ENCODE assay signal across 28 cellular contexts in genomic region chr6:94278146-94278545, GRCh38.
"Had no signal": no experiment of that assay in that cellular context is flagged by ENCODE, and none has a peak within 500 bp of the region (broad histone marks: within the 10 kb centered on the region; RNA-seq: fewer than 3 reads in every experiment).

No MANE protein-coding gene starts in this region.

- H3K27ac ChIP-seq: brain microvascular endothelial cell, cardiac muscle cell, Peyer's patch, RWPE1, SJCRH30 had no signal

- H3K27me3 Mint-ChIP-seq: activated CD4-positive, alpha-beta memory T cell treated with anti-CD3 and anti-CD28 coated beads for 36 hours; activated CD4-positive, alpha-beta T cell treated with anti-CD3 and anti-CD28 coated beads, Interleukin-2, amount 10 ng/mL, durations not matched to agents 7 days and 5 days; activated naive CD8-positive, alpha-beta T cell had no signal

- H3K36me3 ChIP-seq: brain microvascular endothelial cell, cardiac muscle cell, Peyer's patch, SJCRH30 had no signal

- H3K4me3 Mint-ChIP-seq: activated CD4-positive, alpha-beta memory T cell treated with anti-CD3 and anti-CD28 coated beads for 36 hours; activated CD4-positive, alpha-beta T cell treated with anti-CD3 and anti-CD28 coated beads, Interleukin-2, amount 10 ng/mL, durations not matched to agents 7 days and 5 days; activated naive CD4-positive, alpha-beta T cell treated with anti-CD3 and anti-CD28 coated beads for 36 hours; activated naive CD8-positive, alpha-beta T cell; activated T-cell treated with anti-CD3 and anti-CD28 coated beads, Interleukin-2, amount 50 U/mL, for 4 hours; T-helper 1 cell treated with Interleukin-12 subunit alpha and Interleukin-12 subunit beta and Interleukin-4 antibody, amounts not matched to agents 30 μg/mL and 1 μg/mL, for 36 hours had no signal

- ATAC-seq: activated T-cell treated with anti-CD3 and anti-CD28 coated beads, Interleukin-2, amount 50 U/mL, for 4 hours; SK-N-SH treated with all-trans-retinoic acid at 6 μM for 48 hours had no signal

- DNase-seq: activated CD4-positive, alpha-beta memory T cell treated with anti-CD3 and anti-CD28 coated beads for 36 hours; activated CD4-positive, alpha-beta T cell treated with anti-CD3 and anti-CD28 coated beads, Interleukin-2, amount 10 ng/mL, durations not matched to agents 7 days and 5 days; activated CD4-positive, CD25-positive, alpha-beta regulatory T cell; activated CD8-positive, alpha-beta memory T cell treated with anti-CD3 and anti-CD28 coated beads for 24 hours; activated gamma-delta T cell; activated naive CD4-positive, alpha-beta T cell treated with anti-CD3 and anti-CD28 coated beads for 36 hours; activated T-cell treated with anti-CD3 and anti-CD28 coated beads, Interleukin-2, amount 50 U/mL, for 4 hours; amygdala; brain microvascular endothelial cell; IMR-90; Kasumi-1; KBM-7; NCI-H1105 treated with DMSO at 0.1 percent for 48 hours; NCI-H1694; NCI-H2029; NCI-H2107; NCI-H2227 treated with DMSO at 0.1 percent for 48 hours; NCI-H446 treated with DMSO at 0.1 percent for 48 hours; Peyer's patch; Right ventricle myocardium superior; SJCRH30; SW 1271; T-helper 9 cell had no signal

- H3K27ac Mint-ChIP-seq: activated CD4-positive, alpha-beta memory T cell treated with anti-CD3 and anti-CD28 coated beads for 36 hours; activated CD4-positive, alpha-beta T cell treated with anti-CD3 and anti-CD28 coated beads, Interleukin-2, amount 10 ng/mL, durations not matched to agents 7 days and 5 days; activated naive CD4-positive, alpha-beta T cell treated with anti-CD3 and anti-CD28 coated beads for 36 hours; activated naive CD8-positive, alpha-beta T cell; T-helper 1 cell treated with Interleukin-12 subunit alpha and Interleukin-12 subunit beta and Interleukin-4 antibody, amounts not matched to agents 30 μg/mL and 1 μg/mL, for 36 hours had no signal

- H3K36me3 Mint-ChIP-seq: activated CD4-positive, alpha-beta memory T cell treated with anti-CD3 and anti-CD28 coated beads for 36 hours; activated naive CD8-positive, alpha-beta T cell had no signal

- H3K27me3 ChIP-seq: brain microvascular endothelial cell, cardiac muscle cell, Peyer's patch, SJCRH30 had no signal

- H3K9me3 ChIP-seq: Peyer's patch had no signal

- H3K4me3 ChIP-seq: cardiac muscle cell, Peyer's patch, SJCRH30 had no signal

- H3K9me3 Mint-ChIP-seq: activated CD4-positive, alpha-beta memory T cell treated with anti-CD3 and anti-CD28 coated beads for 36 hours; activated CD4-positive, alpha-beta T cell treated with anti-CD3 and anti-CD28 coated beads, Interleukin-2, amount 10 ng/mL, durations not matched to agents 7 days and 5 days; activated T-cell treated with anti-CD3 and anti-CD28 coated beads, Interleukin-2, amount 50 U/mL, for 4 hours; T-helper 1 cell treated with Interleukin-12 subunit alpha and Interleukin-12 subunit beta and Interleukin-4 antibody, amounts not matched to agents 30 μg/mL and 1 μg/mL, for 36 hours had no signal

- H3K4me1 Mint-ChIP-seq: activated CD4-positive, alpha-beta T cell treated with anti-CD3 and anti-CD28 coated beads, Interleukin-2, amount 10 ng/mL, durations not matched to agents 7 days and 5 days had no signal
